Comparison of ENCODE assay signal across 18 cellular contexts in genomic region chr19:49892716-49893115, GRCh38. TPM values are rescaled to one million over a fixed set of nuclear protein-coding genes. Genes with fewer than 3 reads are reported as not detected.
DNase-seq lines count a peak whose midpoint lies in the region; ATAC-seq, FAIRE-seq and TF ChIP-seq lines count a peak whose summit lies in the region.
"Had no signal": no experiment of that assay in that cellular context is flagged by ENCODE, and none has a peak within 500 bp of the region (broad histone marks: within the 10 kb centered on the region; RNA-seq: fewer than 3 reads in every experiment).

No MANE protein-coding gene starts in this region.

- H3K4me2 ChIP-seq in A549, result no peak overlapping the region

- TF ChIP-seq CTCF in A549 (IDR thresholded peaks at IDR 0.05) (no peak), CD14-positive monocyte (IDR thresholded peaks at IDR 0.05) (no peak)

- TF ChIP-seq EP300 in A549 (IDR thresholded peaks at IDR 0.05), result no peak

- no peak overlapping the region for H3K4me3 ChIP-seq in A549
- H3K4me3 ChIP-seq: left ventricle myocardium inferior, psoas muscle, upper lobe of left lung had no signal

- H3K27ac Mint-ChIP-seq in CD14-positive monocyte, result peak overlapping the region in 4 of 7 donors; percentile 5 to 74 (median 32)
- H3K27ac Mint-ChIP-seq in activated CD4-positive, alpha-beta memory T cell treated with anti-CD3 and anti-CD28 coated beads for 36 hours, result peak overlapping the region; percentile 70
- peak overlapping the region in 5 of 6 donors; percentile 14 to 61 (median 41) for H3K27ac Mint-ChIP-seq in immature natural killer cell

- H3K27me3 Mint-ChIP-seq in CD14-positive monocyte (ENCODE audit: low read depth in 3 of 3) (peaks cover 22 to 48% (median 32%) of the 10 kb centered on the region in 3 donors), immature natural killer cell (ENCODE audit: low read depth in 3 of 3) (peaks cover 0 to 17% (median 1%) of the 10 kb centered on the region in 3 donors)
- H3K27me3 Mint-ChIP-seq in activated CD4-positive, alpha-beta memory T cell treated with anti-CD3 and anti-CD28 coated beads for 36 hours, result no peaks in the 10 kb centered on the region

- no peak for DNase-seq in A549 (ENCODE audit: low read depth in 1 of 2, low spot score in 1 of 2)
- DNase-seq in CD14-positive monocyte (ENCODE audit: low spot score), result no peak
- no peak for DNase-seq in activated CD4-positive, alpha-beta memory T cell treated with anti-CD3 and anti-CD28 coated beads for 36 hours
- no peak for DNase-seq in immature natural killer cell
- no peak for DNase-seq in NCI-H2107 (lab: John Stamatoyannopoulos, UW)
- DNase-seq: amygdala; dermis blood vessel endothelial cell; left ventricle myocardium inferior; MM.1S; NCI-H526 treated with DMSO at 0.1 percent for 48 hours; psoas muscle; stimulated activated CD4-positive, alpha-beta T cell treated with anti-CD3 and anti-CD28 coated beads, Interleukin-1b, Interleukin-23, amount 100 ng/mL, for 48 hours; upper lobe of left lung had no signal

- peaks cover 16 to 26% of the 10 kb centered on the region in 2 donors for H3K36me3 Mint-ChIP-seq in CD14-positive monocyte
- peaks cover 63% of the 10 kb centered on the region for H3K36me3 Mint-ChIP-seq in activated CD4-positive, alpha-beta memory T cell treated with anti-CD3 and anti-CD28 coated beads for 36 hours
- H3K36me3 Mint-ChIP-seq in immature natural killer cell, result peaks cover 0 to 3% (median 0%) of the 10 kb centered on the region in 3 donors

- H3K4me1 ChIP-seq in A549, result peaks cover 17% of the 10 kb centered on the region; the same call in 2 of the 3 replicates

- intact Hi-C loops in CD14-positive monocyte (cut with micrococcal nuclease), result no loop called here
- intact Hi-C loops in activated CD4-positive, alpha-beta memory T cell treated with anti-CD3 and anti-CD28 coated beads for 36 hours (cut with micrococcal nuclease), result no loop called here

- H3K9me3 Mint-ChIP-seq in CD14-positive monocyte (peaks cover 0 to 7% (median 0%) of the 10 kb centered on the region in 7 donors), immature natural killer cell (peaks cover 0 to 3% (median 0%) of the 10 kb centered on the region in 6 donors)
- no peaks in the 10 kb centered on the region for H3K9me3 Mint-ChIP-seq in activated CD4-positive, alpha-beta memory T cell treated with anti-CD3 and anti-CD28 coated beads for 36 hours

- POLR2A ChIA-PET in A549 (lab: Yijun Ruan, JAX), result interaction anchor here (1.2 to 1.3 kb wide), 2 partner anchors 16 to 37 kb away, joined by 4 to 5 read pairs; partner anchors contain the start of genes AKT1S1 and TBC1D17
- POLR2A ChIA-PET in activated CD4-positive, alpha-beta memory T cell treated with anti-CD3 and anti-CD28 coated beads for 36 hours (lab: Charles Lee), result interaction anchor here (5.9 to 7.2 kb wide), 2 partner anchors 19 to 36 kb away, joined by 62 to 77 read pairs; partner anchors contain the start of genes ATF5 and NUP62

- H3K9me3 ChIP-seq in A549, result no peaks in the 10 kb centered on the region
- H3K9me3 ChIP-seq: left ventricle myocardium inferior, neutrophil, psoas muscle, upper lobe of left lung had no signal

- TF ChIP-seq RAD21 in A549 (conservative IDR thresholded peaks at IDR 0.05 in 1 of 2, IDR thresholded peaks at IDR 0.05 in 1 of 2), result no peak

- H3K4me1 Mint-ChIP-seq in CD14-positive monocyte (peaks cover 48% of the 10 kb centered on the region), immature natural killer cell (peaks cover 14 to 30% of the 10 kb centered on the region in 2 donors)
- H3K4me1 Mint-ChIP-seq in activated CD4-positive, alpha-beta memory T cell treated with anti-CD3 and anti-CD28 coated beads for 36 hours (ENCODE audit: low read depth), result peaks cover 75% of the 10 kb centered on the region

- ATAC-seq in A549 (no peak), GM18511 (IDR thresholded peaks at IDR 0.05; ENCODE audit: unreplicated experiment) (no peak), HG03460 (IDR thresholded peaks at IDR 0.05; ENCODE audit: unreplicated experiment) (no peak)
- ATAC-seq: psoas muscle had no signal

- no CpG with 5 or more reads among the region's 1 CpG for WGBS in A549 (ENCODE audit: missing lambda C conversion rate)

- no peak for TF ChIP-seq POLR2A in A549 (IDR thresholded peaks at IDR 0.05; ENCODE audit: low read length)

- CTCF ChIA-PET in A549 (lab: Yijun Ruan, JAX), result interaction anchor here (2.3 to 3.2 kb wide), 2 partner anchors 14 to 18 kb away, joined by 12 to 13 read pairs; no protein-coding TSS in a partner anchor
- CTCF ChIA-PET in activated CD4-positive, alpha-beta memory T cell treated with anti-CD3 and anti-CD28 coated beads for 36 hours (lab: Charles Lee), result no interaction called here

- no peak for FAIRE-seq in A549 (lab: Jason Lieb, UNC)
- FAIRE-seq: GM18507, TTC549 had no signal

- H3K4me3 Mint-ChIP-seq in CD14-positive monocyte (peak overlapping the region in 1 of 2 donors; percentile 43), immature natural killer cell (peak overlapping the region in 1 of 5 donors; percentile 54)
- H3K4me3 Mint-ChIP-seq in activated CD4-positive, alpha-beta memory T cell treated with anti-CD3 and anti-CD28 coated beads for 36 hours, result peak overlapping the region; percentile 52

- no peak overlapping the region for H3K27ac ChIP-seq in A549
- H3K27ac ChIP-seq: left ventricle myocardium inferior, neutrophil, psoas muscle, upper lobe of left lung had no signal

TF ChIP-seq in A549, 52 proteins besides CTCF, POLR2A, EP300 and RAD21:
- TF ChIP-seq ZFP36 (IDR thresholded peaks at IDR 0.05; ENCODE audit: borderline replicate concordance, partially characterized antibody) (peak; percentile 83), ZNF302 (CRISPR knock-in tag; IDR thresholded peaks at IDR 0.05) (no peak)

RNA-seq across cellular contexts. Expression of gene IL4I1, which starts 4.0 kb away (rescaled TPM):
- polyA plus RNA-seq in A549 (2011; rRNA removed) (0.15 and 0.18 TPM in 2 replicates), A549 (2017; fragmentation: RNase III; extraction: RNeasy Plus Mini Kit Qiagen cat#74134 plus additional on column Dnase treatment) (0.62 to 0.88 TPM (median 0.87 TPM) in 3 replicates), CD14-positive monocyte (1 to 10 TPM; 7.0 to 7.6 TPM), immature natural killer cell (under 1 TPM in 2 of 3 donors, not detected in 1; 0.27 to 0.40 TPM)
- polyA plus RNA-seq in A549 (2012; cell fraction: cytosol; rRNA removed), result 0.20 and 0.26 TPM in 2 replicates
- polyA plus RNA-seq in A549 (2012; cell fraction: nucleus; rRNA removed), result 0.66 and 0.84 TPM in 2 replicates
- 0.70 TPM in 1 of 2 replicates, not detected in the other for polyA minus RNA-seq in A549 (2011; rRNA and poly(A)+ RNA removed)
- total RNA-seq in activated CD4-positive, alpha-beta memory T cell treated with anti-CD3 and anti-CD28 coated beads for 36 hours, result 100 to 1,000 TPM; 108 to 111 TPM
- total RNA-seq: left ventricle myocardium inferior had no signal

RNA-seq across cellular contexts. Expression of gene TBC1D17, which starts 15.2 kb away (rescaled TPM):
- polyA plus RNA-seq in A549 (2011; rRNA removed), result 12.3 and 18.0 TPM in 2 replicates
- 26.5 and 33.3 TPM in 2 replicates for polyA plus RNA-seq in A549 (2012; cell fraction: cytosol; rRNA removed)
- 65.2 and 76.6 TPM in 2 replicates for polyA plus RNA-seq in A549 (2012; cell fraction: nucleus; rRNA removed)
- 26.6 to 44.8 TPM (median 41.5 TPM) in 3 replicates for polyA plus RNA-seq in A549 (2017; fragmentation: RNase III; extraction: RNeasy Plus Mini Kit Qiagen cat#74134 plus additional on column Dnase treatment)
- 14.3 and 18.0 TPM in 2 replicates for polyA minus RNA-seq in A549 (2011; rRNA and poly(A)+ RNA removed)
- 1 to 10 TPM; 3.1 to 4.5 TPM for polyA plus RNA-seq in CD14-positive monocyte
- total RNA-seq in activated CD4-positive, alpha-beta memory T cell treated with anti-CD3 and anti-CD28 coated beads for 36 hours, result 10 to 100 TPM; 32.5 to 34.7 TPM
- polyA plus RNA-seq in immature natural killer cell, result 10 to 100 TPM in 1 of 3 donors, 1 to 10 TPM in 2; 7.1 to 18.4 (median 7.3) TPM

RNA-seq across cellular contexts. Expression of gene AKT1S1, which starts 15.6 kb away (rescaled TPM):
- polyA plus RNA-seq in A549 (2011; rRNA removed) (39.2 and 41.5 TPM in 2 replicates), A549 (2017; fragmentation: RNase III; extraction: RNeasy Plus Mini Kit Qiagen cat#74134 plus additional on column Dnase treatment) (63.4 to 75.9 TPM (median 75.3 TPM) in 3 replicates), CD14-positive monocyte (1 to 10 TPM; 5.4 to 6.6 TPM), immature natural killer cell (1 to 10 TPM; 2.5 to 4.7 (median 3.3) TPM)
- polyA plus RNA-seq in A549 (2012; cell fraction: cytosol; rRNA removed), result 70.4 and 91.8 TPM in 2 replicates
- 107 and 112 TPM in 2 replicates for polyA plus RNA-seq in A549 (2012; cell fraction: nucleus; rRNA removed)
- 30.8 and 33.3 TPM in 2 replicates for polyA minus RNA-seq in A549 (2011; rRNA and poly(A)+ RNA removed)
- total RNA-seq in activated CD4-positive, alpha-beta memory T cell treated with anti-CD3 and anti-CD28 coated beads for 36 hours, result 10 to 100 TPM; 19.6 TPM

RNA-seq across cellular contexts. Expression of gene PNKP, which starts 25.3 kb away (rescaled TPM):
- 22.5 and 23.3 TPM in 2 replicates for polyA plus RNA-seq in A549 (2011; rRNA removed)
- 40.5 and 44.1 TPM in 2 replicates for polyA plus RNA-seq in A549 (2012; cell fraction: cytosol; rRNA removed)
- 235 and 294 TPM in 2 replicates for polyA plus RNA-seq in A549 (2012; cell fraction: nucleus; rRNA removed)
- 63.8 to 75.9 TPM (median 71.2 TPM) in 3 replicates for polyA plus RNA-seq in A549 (2017; fragmentation: RNase III; extraction: RNeasy Plus Mini Kit Qiagen cat#74134 plus additional on column Dnase treatment)
- polyA minus RNA-seq in A549 (2011; rRNA and poly(A)+ RNA removed), result 35.0 and 36.5 TPM in 2 replicates
- polyA plus RNA-seq in CD14-positive monocyte, result 10 to 100 TPM; 23.0 to 30.2 TPM
- total RNA-seq in activated CD4-positive, alpha-beta memory T cell treated with anti-CD3 and anti-CD28 coated beads for 36 hours, result 10 to 100 TPM; 88.7 to 98.6 TPM
- polyA plus RNA-seq in immature natural killer cell, result 10 to 100 TPM; 36.4 to 55.1 (median 41.4) TPM

RNA-seq across cellular contexts. Expression of gene ATF5, which starts 36.3 kb away (rescaled TPM):
- polyA plus RNA-seq in A549 (2011; rRNA removed), result 7.8 and 12.9 TPM in 2 replicates
- polyA plus RNA-seq in A549 (2012; cell fraction: cytosol; rRNA removed), result 17.2 and 26.2 TPM in 2 replicates
- polyA plus RNA-seq in A549 (2012; cell fraction: nucleus; rRNA removed), result 41.6 and 69.5 TPM in 2 replicates
- 42.8 to 48.5 TPM (median 44.6 TPM) in 3 replicates for polyA plus RNA-seq in A549 (2017; fragmentation: RNase III; extraction: RNeasy Plus Mini Kit Qiagen cat#74134 plus additional on column Dnase treatment)
- 2.1 and 4.2 TPM in 2 replicates for polyA minus RNA-seq in A549 (2011; rRNA and poly(A)+ RNA removed)
- 1 to 10 TPM; 5.8 to 6.0 TPM for polyA plus RNA-seq in CD14-positive monocyte
- 10 to 100 TPM; 24.5 to 25.8 TPM for total RNA-seq in activated CD4-positive, alpha-beta memory T cell treated with anti-CD3 and anti-CD28 coated beads for 36 hours
- polyA plus RNA-seq in immature natural killer cell, result 1 to 10 TPM; 1.2 to 3.1 (median 2.8) TPM

Comparison
In these comparisons a context has a peak if more than half of its experiments do, and no peak if none do; other contexts are left out.
1. RNA of gene IL4I1, which starts 4.0 kb away (polyA plus RNA-seq): 7.0 to 7.6 TPM in CD14-positive monocyte; 0.15 to 0.88 TPM in A549 and 0.27 to 0.40 TPM in immature natural killer cell; every median in the first group is over 4 times any median in the second.
2. RNA of gene AKT1S1, which starts 15.6 kb away (polyA plus RNA-seq): 39.2 to 112 TPM in A549; 5.4 to 6.6 TPM in CD14-positive monocyte and 2.5 to 4.7 TPM in immature natural killer cell; every median in the first group is over 4 times any median in the second.
3. Peak in every context shown above with its lines, with median percentiles within 50 percentile points of each other: H3K27ac Mint-ChIP-seq.